Comparison of ENCODE assay signal across 1 cellular context in genomic region chr19:38684078-38684861, GRCh38.
TF ChIP-seq lines count a peak whose summit lies in the region.

No MANE protein-coding gene starts in this region.

TF ChIP-seq in A549, 52 proteins besides CTCF, POLR2A, EP300 and RAD21 (continued from another document):
- TF ChIP-seq, protein P1, sequence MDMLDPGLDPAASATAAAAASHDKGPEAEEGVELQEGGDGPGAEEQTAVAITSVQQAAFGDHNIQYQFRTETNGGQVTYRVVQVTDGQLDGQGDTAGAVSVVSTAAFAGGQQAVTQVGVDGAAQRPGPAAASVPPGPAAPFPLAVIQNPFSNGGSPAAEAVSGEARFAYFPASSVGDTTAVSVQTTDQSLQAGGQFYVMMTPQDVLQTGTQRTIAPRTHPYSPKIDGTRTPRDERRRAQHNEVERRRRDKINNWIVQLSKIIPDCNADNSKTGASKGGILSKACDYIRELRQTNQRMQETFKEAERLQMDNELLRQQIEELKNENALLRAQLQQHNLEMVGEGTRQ (IDR thresholded peaks at IDR 0.05): no peak
- TF ChIP-seq ZNF302 (CRISPR knock-in tag; IDR thresholded peaks at IDR 0.05) (peak; percentile 84), HEYL (CRISPR knock-in tag; IDR thresholded peaks at IDR 0.05) (peak; percentile 82), RARB (CRISPR knock-in tag; IDR thresholded peaks at IDR 0.05) (peak; percentile 63; the same call in 1 of the 2 replicates), RNF2 (IDR thresholded peaks at IDR 0.05; ENCODE audit: borderline replicate concordance, low read depth) (no peak), SMC3 (IDR thresholded peaks at IDR 0.05) (no peak; the same call in 2 of the 3 replicates), EHMT2 (IDR thresholded peaks at IDR 0.05; ENCODE audit: low read depth) (no peak), BHLHE40 (IDR thresholded peaks at IDR 0.05; ENCODE audit: low read depth, low read length) (no peak), EHF (CRISPR knock-in tag; IDR thresholded peaks at IDR 0.05) (peak; percentile 45), HES2 (IDR thresholded peaks at IDR 0.05) (peak; percentile 74), JUNB (IDR thresholded peaks at IDR 0.05) (peak; percentile 76), TP53 (CRISPR knock-in tag; IDR thresholded peaks at IDR 0.05) (no peak; the same call in none of the 2 replicates), MAX (IDR thresholded peaks at IDR 0.05) (peak; percentile 76), MYC (IDR thresholded peaks at IDR 0.05; ENCODE audit: borderline replicate concordance, low read length) (peak; percentile 59; the same call in 1 of the 2 replicates), NR3C1 (IDR thresholded peaks at IDR 0.05) (no peak), CBX2 (IDR thresholded peaks at IDR 0.05; ENCODE audit: borderline replicate concordance, low read depth) (no peak), KDM1A (IDR thresholded peaks at IDR 0.05; ENCODE audit: low read depth) (no peak), SREBF2 (IDR thresholded peaks at IDR 0.05) (no peak), FOSL2 (IDR thresholded peaks at IDR 0.05) (peak; percentile 89), FOSL2 (CRISPR knock-in tag; IDR thresholded peaks at IDR 0.05) (peak; percentile 98), PBX3 (IDR thresholded peaks at IDR 0.05) (no peak), PHF8 (IDR thresholded peaks at IDR 0.05; ENCODE audit: borderline replicate concordance, low read depth) (no peak), CHD4 (IDR thresholded peaks at IDR 0.05; ENCODE audit: borderline replicate concordance) (no peak), HOXB5 (CRISPR knock-in tag; IDR thresholded peaks at IDR 0.05) (peak; percentile 95), CEBPB (IDR thresholded peaks at IDR 0.05) (peak; percentile 93 to 97), ZSCAN20 (CRISPR knock-in tag; IDR thresholded peaks at IDR 0.05) (peak; percentile 86)
- TF ChIP-seq, protein P2, sequence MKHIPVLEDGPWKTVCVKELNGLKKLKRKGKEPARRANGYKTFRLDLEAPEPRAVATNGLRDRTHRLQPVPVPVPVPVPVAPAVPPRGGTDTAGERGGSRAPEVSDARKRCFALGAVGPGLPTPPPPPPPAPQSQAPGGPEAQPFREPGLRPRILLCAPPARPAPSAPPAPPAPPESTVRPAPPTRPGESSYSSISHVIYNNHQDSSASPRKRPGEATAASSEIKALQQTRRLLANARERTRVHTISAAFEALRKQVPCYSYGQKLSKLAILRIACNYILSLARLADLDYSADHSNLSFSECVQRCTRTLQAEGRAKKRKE (CRISPR knock-in tag; IDR thresholded peaks at IDR 0.05; ENCODE audit: low read depth): peak; percentile 87
- TF ChIP-seq, protein P3, sequence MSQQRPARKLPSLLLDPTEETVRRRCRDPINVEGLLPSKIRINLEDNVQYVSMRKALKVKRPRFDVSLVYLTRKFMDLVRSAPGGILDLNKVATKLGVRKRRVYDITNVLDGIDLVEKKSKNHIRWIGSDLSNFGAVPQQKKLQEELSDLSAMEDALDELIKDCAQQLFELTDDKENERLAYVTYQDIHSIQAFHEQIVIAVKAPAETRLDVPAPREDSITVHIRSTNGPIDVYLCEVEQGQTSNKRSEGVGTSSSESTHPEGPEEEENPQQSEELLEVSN (IDR thresholded peaks at IDR 0.05; ENCODE audit: borderline replicate concordance, low read depth): peak; percentile 63; the same call in 1 of the 2 replicates
- TF ChIP-seq, protein P4, sequence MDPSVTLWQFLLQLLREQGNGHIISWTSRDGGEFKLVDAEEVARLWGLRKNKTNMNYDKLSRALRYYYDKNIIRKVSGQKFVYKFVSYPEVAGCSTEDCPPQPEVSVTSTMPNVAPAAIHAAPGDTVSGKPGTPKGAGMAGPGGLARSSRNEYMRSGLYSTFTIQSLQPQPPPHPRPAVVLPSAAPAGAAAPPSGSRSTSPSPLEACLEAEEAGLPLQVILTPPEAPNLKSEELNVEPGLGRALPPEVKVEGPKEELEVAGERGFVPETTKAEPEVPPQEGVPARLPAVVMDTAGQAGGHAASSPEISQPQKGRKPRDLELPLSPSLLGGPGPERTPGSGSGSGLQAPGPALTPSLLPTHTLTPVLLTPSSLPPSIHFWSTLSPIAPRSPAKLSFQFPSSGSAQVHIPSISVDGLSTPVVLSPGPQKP (IDR thresholded peaks at IDR 0.05; ENCODE audit: low read depth, low read length): no peak
